In genomic region chr12:10366875-10367274, GRCh38 we compare ENCODE assay signal across 9 cellular contexts. TPM values are rescaled to one million over a fixed set of nuclear protein-coding genes. Genes with fewer than 3 reads are reported as not detected.
DNase-seq lines count a peak whose midpoint lies in the region; TF ChIP-seq lines count a peak whose summit lies in the region.
"Had no signal": no experiment of that assay in that cellular context is flagged by ENCODE, and none has a peak within 500 bp of the region (broad histone marks: within the 10 kb centered on the region; RNA-seq: fewer than 3 reads in every experiment).

No MANE protein-coding gene starts in this region.

- no peaks in the 10 kb centered on the region for H3K27me3 Mint-ChIP-seq in mesothelial cell of epicardium (ENCODE audit: low read depth)
- H3K27me3 Mint-ChIP-seq: T-cell had no signal

- DNase-seq in GF-D8 (lab: John Stamatoyannopoulos, UW) (peak; percentile 17), NCI-H226 (peak; percentile 43), colonic mucosa (no peak), sigmoid colon (no peak), posterior vena cava (ENCODE audit: low spot score) (no peak), GM10266 (ENCODE audit: extremely low spot score) (no peak), mesothelial cell of epicardium (ENCODE audit: low spot score in 2 of 2, unreplicated experiment in 2 of 2) (no peak)
- DNase-seq in NK-92 treated with Interleukin-12 subunit alpha and Interleukin-12 subunit beta, amount 100 ng/mL, for 24 hours (lab: John Stamatoyannopoulos, UW) = no peak

- peaks cover 23% of the 10 kb centered on the region for H3K4me1 Mint-ChIP-seq in mesothelial cell of epicardium

- H3K4me1 ChIP-seq in colonic mucosa = peaks cover 6% of the 10 kb centered on the region
- peaks cover 0 to 35% (median 31%) of the 10 kb centered on the region in 4 donors for H3K4me1 ChIP-seq in sigmoid colon

- peaks cover 31% of the 10 kb centered on the region for H3K36me3 Mint-ChIP-seq in mesothelial cell of epicardium

- H3K9me3 Mint-ChIP-seq in mesothelial cell of epicardium = peaks cover 4% of the 10 kb centered on the region

- H3K27ac Mint-ChIP-seq in mesothelial cell of epicardium = no peak overlapping the region

- H3K4me3 Mint-ChIP-seq in mesothelial cell of epicardium = no peak overlapping the region

- no peak for TF ChIP-seq EP300 in sigmoid colon (IDR thresholded peaks at IDR 0.05)

- H3K27ac ChIP-seq in colonic mucosa (peak overlapping the region; percentile 85), sigmoid colon (peak overlapping the region; percentile 89 to 94 (median 90))

- H3K4me3 ChIP-seq in colonic mucosa (no peak overlapping the region), sigmoid colon (no peak overlapping the region)

- no peak overlapping the region for H3K9ac ChIP-seq in colonic mucosa (ENCODE audit: low read depth in 2 of 2, low read length in 2 of 2)

- H3K27me3 ChIP-seq in colonic mucosa (no peaks in the 10 kb centered on the region), sigmoid colon (no peaks in the 10 kb centered on the region)

- no peak for TF ChIP-seq POLR2A in sigmoid colon (IDR thresholded peaks at IDR 0.05)

- no peaks in the 10 kb centered on the region for H3K9me3 ChIP-seq in colonic mucosa
- H3K9me3 ChIP-seq in sigmoid colon = no peaks in the 10 kb centered on the region

- no peak for TF ChIP-seq CTCF in colonic mucosa (IDR thresholded peaks at IDR 0.05)
- no peak for TF ChIP-seq CTCF in sigmoid colon (IDR thresholded peaks at IDR 0.05)
- TF ChIP-seq CTCF in GM10266 (IDR thresholded peaks at IDR 0.05; ENCODE audit: control insufficient read depth, insufficient read depth, low read depth, missing control alignments) = no peak
- no peak for TF ChIP-seq CTCF in mesothelial cell of epicardium (IDR thresholded peaks at IDR 0.05; ENCODE audit: unreplicated experiment)

- intact Hi-C loops in colonic mucosa (cut with DNase I) (no loop called here), sigmoid colon (cut with DNase I) (loop anchor here (10.0 kb wide), 2 partner anchors 358 to 808 kb away; partner anchors contain the start of genes SMIM10L1 and YBX3), posterior vena cava (cut with DNase I) (no loop called here)

- H3K36me3 ChIP-seq in colonic mucosa = no peaks in the 10 kb centered on the region
- H3K36me3 ChIP-seq in sigmoid colon = no peaks in the 10 kb centered on the region

RNA-seq across cellular contexts. Expression of gene KLRK1, which starts 23.0 kb away (rescaled TPM):
- total RNA-seq in colonic mucosa (1 to 10 TPM; 1.1 to 1.6 TPM), sigmoid colon (1 to 10 TPM in 2 of 4 donors, under 1 TPM in 1, not detected in 1; 0.33 to 1.8 (median 1.7) TPM), posterior vena cava (1 to 10 TPM; 1.4 to 1.9 TPM), mesothelial cell of epicardium (not detected in 3 replicates)
- 10 to 100 TPM in 1 of 3 donors, 1 to 10 TPM in 1, not detected in 1; 2.4 to 16.0 TPM for polyA plus RNA-seq in sigmoid colon

RNA-seq across cellular contexts. Expression of gene KLRC4, which starts 42.7 kb away (rescaled TPM):
- total RNA-seq in colonic mucosa (under 1 TPM; 0.47 to 0.80 TPM), sigmoid colon (under 1 TPM in 1 of 4 donors, not detected in 3; 0.54 TPM), posterior vena cava (not detected), mesothelial cell of epicardium (not detected in 3 replicates)
- under 1 TPM in 1 of 3 donors, not detected in 2; 0.23 TPM for polyA plus RNA-seq in sigmoid colon

RNA-seq across cellular contexts. Expression of gene KLRC3, which starts 53.5 kb away (rescaled TPM):
- total RNA-seq in colonic mucosa = not detected
- not detected for total RNA-seq in sigmoid colon
- polyA plus RNA-seq in sigmoid colon = 1 to 10 TPM in 1 of 3 donors, not detected in 2; 1.8 TPM
- total RNA-seq in posterior vena cava = not detected
- total RNA-seq in mesothelial cell of epicardium = not detected in 3 replicates

RNA-seq across cellular contexts. Expression of gene KLRD1, which starts 59.2 kb away (rescaled TPM):
- total RNA-seq in colonic mucosa (1 to 10 TPM; 1.1 to 1.5 TPM), sigmoid colon (1 to 10 TPM in 2 of 4 donors, under 1 TPM in 2; 0.54 to 3.6 (median 1.2) TPM), posterior vena cava (1 to 10 TPM; 4.6 to 4.8 TPM), mesothelial cell of epicardium (0.51 to 0.81 TPM (median 0.65 TPM) in 3 replicates)
- polyA plus RNA-seq in sigmoid colon = 1 to 10 TPM in 1 of 3 donors, under 1 TPM in 1, not detected in 1; 0.60 to 2.5 TPM

Comparison
In these comparisons a context has a peak if more than half of its experiments do, and no peak if none do; other contexts are left out.
1. DNase-seq: peak in GF-D8 (single experiment) and NCI-H226 (single experiment); none in colonic mucosa (single experiment), sigmoid colon (single experiment), NK-92 treated with Interleukin-12 subunit alpha and Interleukin-12 subunit beta, amount 100 ng/mL, for 24 hours (single experiment), posterior vena cava (single experiment), GM10266 (single experiment) and mesothelial cell of epicardium (0 of 2).